ENCODE assay signal across 29 cellular contexts in genomic region chr9:37007295-37007694, GRCh38. TPM values are rescaled to one million over a fixed set of nuclear protein-coding genes. Genes with fewer than 3 reads are reported as not detected.
"Had no signal": no experiment of that assay in that cellular context is flagged by ENCODE, and none has a peak within 500 bp of the region (broad histone marks: within the 10 kb centered on the region; RNA-seq: fewer than 3 reads in every experiment).

No MANE protein-coding gene starts in this region.

- H3K27ac Mint-ChIP-seq: activated CD4-positive, alpha-beta memory T cell treated with anti-CD3 and anti-CD28 coated beads, Interleukin-2, amount 10 ng/mL, durations not matched to agents 7 days and 5 days; activated CD4-positive, alpha-beta T cell treated with anti-CD3 and anti-CD28 coated beads for 36 hours; activated naive CD4-positive, alpha-beta T cell treated with anti-CD3 and anti-CD28 coated beads for 36 hours; activated naive CD8-positive, alpha-beta T cell; activated T-helper 17 cell treated with anti-CD3 and anti-CD28 coated beads, Interleukin-2, amount 50 U/mL, for 72 hours; brain; T-helper 1 cell treated with Interleukin-12 subunit alpha and Interleukin-12 subunit beta and Interleukin-4 antibody, amounts not matched to agents 30 μg/mL and 1 μg/mL, for 36 hours had no signal

- H3K4me3 ChIP-seq: SJSA1 had no signal

- H3K27ac ChIP-seq: SJSA1, VCaP had no signal

- DNase-seq: activated CD4-positive, alpha-beta memory T cell treated with anti-CD3 and anti-CD28 coated beads, Interleukin-2, amount 10 ng/mL, durations not matched to agents 7 days and 5 days; activated CD4-positive, alpha-beta T cell treated with anti-CD3 and anti-CD28 coated beads for 36 hours; activated CD4-positive, alpha-beta T cell treated with anti-CD3 and anti-CD28 coated beads, Interleukin-2, amount 50 U/mL, for 1 hour; activated gamma-delta T cell; activated naive CD4-positive, alpha-beta T cell treated with anti-CD3 and anti-CD28 coated beads for 36 hours; activated T-cell treated with anti-CD3 and anti-CD28 coated beads for 4 hours; activated T-cell treated with anti-CD3 and anti-CD28 coated beads, Interleukin-2, amount 50 U/mL, for 48 hours; amygdala; NCI-H1048; NCI-H1930; NCI-H2171; NCI-H226; NCI-H510A; NCI-H526 treated with DMSO at 0.1 percent for 48 hours; NCI-H82; PC-3; SHP77 had no signal

- ATAC-seq: activated CD4-positive, alpha-beta T cell treated with anti-CD3 and anti-CD28 coated beads for 36 hours; activated T-helper 17 cell treated with anti-CD3 and anti-CD28 coated beads, Interleukin-2, amount 50 U/mL, for 72 hours; PC-3; SK-N-SH treated with all-trans-retinoic acid at 6 μM for 48 hours had no signal

- H3K36me3 ChIP-seq: SJSA1 had no signal

- FAIRE-seq: astrocyte, RCC 7860, TTC549 had no signal

- H3K4me1 Mint-ChIP-seq: activated CD4-positive, alpha-beta memory T cell treated with anti-CD3 and anti-CD28 coated beads, Interleukin-2, amount 10 ng/mL, durations not matched to agents 7 days and 5 days; activated CD4-positive, alpha-beta T cell treated with anti-CD3 and anti-CD28 coated beads for 36 hours; activated T-helper 17 cell treated with anti-CD3 and anti-CD28 coated beads, Interleukin-2, amount 50 U/mL, for 72 hours; brain; central memory CD8-positive, alpha-beta T cell had no signal

- H3K9me3 ChIP-seq: SJSA1 had no signal

- H3K4me3 Mint-ChIP-seq: activated CD4-positive, alpha-beta memory T cell treated with anti-CD3 and anti-CD28 coated beads, Interleukin-2, amount 10 ng/mL, durations not matched to agents 7 days and 5 days; activated CD4-positive, alpha-beta T cell treated with anti-CD3 and anti-CD28 coated beads for 36 hours; activated naive CD4-positive, alpha-beta T cell treated with anti-CD3 and anti-CD28 coated beads for 36 hours; activated naive CD8-positive, alpha-beta T cell; activated T-helper 17 cell treated with anti-CD3 and anti-CD28 coated beads, Interleukin-2, amount 50 U/mL, for 72 hours; brain; central memory CD8-positive, alpha-beta T cell; T-helper 1 cell treated with Interleukin-12 subunit alpha and Interleukin-12 subunit beta and Interleukin-4 antibody, amounts not matched to agents 30 μg/mL and 1 μg/mL, for 36 hours had no signal

- H3K9me3 Mint-ChIP-seq: activated CD4-positive, alpha-beta memory T cell treated with anti-CD3 and anti-CD28 coated beads, Interleukin-2, amount 10 ng/mL, durations not matched to agents 7 days and 5 days; activated naive CD4-positive, alpha-beta T cell treated with anti-CD3 and anti-CD28 coated beads for 36 hours; activated T-helper 17 cell treated with anti-CD3 and anti-CD28 coated beads, Interleukin-2, amount 50 U/mL, for 72 hours; brain; central memory CD8-positive, alpha-beta T cell; T-helper 1 cell treated with Interleukin-12 subunit alpha and Interleukin-12 subunit beta and Interleukin-4 antibody, amounts not matched to agents 30 μg/mL and 1 μg/mL, for 36 hours had no signal

- H3K4me1 ChIP-seq: SJSA1 had no signal

- H3K36me3 Mint-ChIP-seq: activated naive CD8-positive, alpha-beta T cell; brain had no signal

RNA-seq across cellular contexts. Expression of gene PAX5, which starts 26.8 kb away (rescaled TPM):
- total RNA-seq: astrocyte, M059J, PC-3, SJSA1 had no signal
